14 cellular contexts compared by ENCODE assay signal in genomic region chr14:94113490-94113889, GRCh38. TPM values are rescaled to one million over a fixed set of nuclear protein-coding genes. Genes with fewer than 3 reads are reported as not detected.
DNase-seq lines count a peak whose midpoint lies in the region; ATAC-seq, FAIRE-seq and TF ChIP-seq lines count a peak whose summit lies in the region.
"Had no signal": no experiment of that assay in that cellular context is flagged by ENCODE, and none has a peak within 500 bp of the region (broad histone marks: within the 10 kb centered on the region; RNA-seq: fewer than 3 reads in every experiment).

No MANE protein-coding gene starts in this region.

- H3K36me3 Mint-ChIP-seq in stimulated activated effector memory CD8-positive, alpha-beta T cell treated with anti-CD3 and anti-CD28 coated beads, Interleukin-12 subunit alpha, Interleukin-12 subunit beta, amount 100 ng/mL, for 72 hours: no peaks in the 10 kb centered on the region
- H3K36me3 Mint-ChIP-seq: IgD-negative memory B cell; stimulated activated memory B cell treated with anti-CD40 and anti-IgM and Interleukin-4, amounts not matched to agents 10 μg/mL and 1 μg/mL and 100 μg/mL, for 72 hours had no signal

- H3K9me3 Mint-ChIP-seq in stimulated activated effector memory CD8-positive, alpha-beta T cell treated with anti-CD3 and anti-CD28 coated beads, Interleukin-12 subunit alpha, Interleukin-12 subunit beta, amount 100 ng/mL, for 72 hours: no peaks in the 10 kb centered on the region
- H3K9me3 Mint-ChIP-seq: IgD-negative memory B cell; nephron; stimulated activated memory B cell treated with anti-CD40 and anti-IgM and Interleukin-4, amounts not matched to agents 10 μg/mL and 1 μg/mL and 100 μg/mL, for 72 hours had no signal

- CTCF ChIA-PET in RWPE1 (lab: Yijun Ruan, JAX): no interaction called here

- peaks cover 5% of the 10 kb centered on the region for H3K4me1 Mint-ChIP-seq in stimulated activated effector memory CD8-positive, alpha-beta T cell treated with anti-CD3 and anti-CD28 coated beads, Interleukin-12 subunit alpha, Interleukin-12 subunit beta, amount 100 ng/mL, for 72 hours
- H3K4me1 Mint-ChIP-seq: IgD-negative memory B cell; stimulated activated memory B cell treated with anti-CD40 and anti-IgM and Interleukin-4, amounts not matched to agents 10 μg/mL and 1 μg/mL and 100 μg/mL, for 72 hours had no signal

- peak overlapping the region; percentile 13; the same call in 1 of the 2 replicates for H3K27ac ChIP-seq in RWPE1

- TF ChIP-seq POLR2A in GM12892 (IDR thresholded peaks at IDR 0.05; ENCODE audit: low read depth, low read length): no peak

- no peak overlapping the region for H3K4me3 ChIP-seq in fibroblast of the aortic adventitia (ENCODE audit: low read depth, low read length)

- H3K27ac Mint-ChIP-seq in stimulated activated effector memory CD8-positive, alpha-beta T cell treated with anti-CD3 and anti-CD28 coated beads, Interleukin-12 subunit alpha, Interleukin-12 subunit beta, amount 100 ng/mL, for 72 hours: no peak overlapping the region
- H3K27ac Mint-ChIP-seq: IgD-negative memory B cell; stimulated activated memory B cell treated with anti-CD40 and anti-IgM and Interleukin-4, amounts not matched to agents 10 μg/mL and 1 μg/mL and 100 μg/mL, for 72 hours had no signal

- no peak overlapping the region for H3K4me3 Mint-ChIP-seq in stimulated activated effector memory CD8-positive, alpha-beta T cell treated with anti-CD3 and anti-CD28 coated beads, Interleukin-12 subunit alpha, Interleukin-12 subunit beta, amount 100 ng/mL, for 72 hours
- H3K4me3 Mint-ChIP-seq: IgD-negative memory B cell; nephron; stimulated activated memory B cell treated with anti-CD40 and anti-IgM and Interleukin-4, amounts not matched to agents 10 μg/mL and 1 μg/mL and 100 μg/mL, for 72 hours had no signal

- ATAC-seq in GM21723 (IDR thresholded peaks at IDR 0.05; ENCODE audit: unreplicated experiment): no peak
- no peak for ATAC-seq in stimulated activated effector memory CD8-positive, alpha-beta T cell treated with anti-CD3 and anti-CD28 coated beads, Interleukin-12 subunit alpha, Interleukin-12 subunit beta, amount 100 ng/mL, for 72 hours
- ATAC-seq: stimulated activated memory B cell treated with anti-CD40 and anti-IgM and Interleukin-4, amounts not matched to agents 10 μg/mL and 1 μg/mL and 100 μg/mL, for 72 hours had no signal

- POLR2A ChIA-PET in RWPE1 (lab: Yijun Ruan, JAX; ENCODE audit: low non-redundant PET): interaction anchor here (0.7 kb wide), 1 partner anchor 92 kb away, joined by 3 read pairs; no protein-coding TSS in a partner anchor

- no peak for TF ChIP-seq CTCF in RWPE1 (conservative IDR thresholded peaks at IDR 0.05; ENCODE audit: low read depth)
- TF ChIP-seq CTCF in fibroblast of the aortic adventitia (IDR thresholded peaks at IDR 0.05; ENCODE audit: insufficient read depth, low read length): no peak

- DNase-seq in DMS153 treated with DMSO at 0.1 percent for 48 hours (lab: John Stamatoyannopoulos, UW; ENCODE audit: unreplicated experiment) (peak; percentile 1), RWPE1 (ENCODE audit: low spot score) (no peak), fibroblast of the aortic adventitia (ENCODE audit: low read depth) (peak; percentile 39), mucosa of gallbladder (ENCODE audit: low spot score) (peak; percentile 86), HT-29 (ENCODE audit: low spot score) (no peak), GM12892 (ENCODE audit: insufficient read length) (no peak)
- no peak for DNase-seq in stimulated activated effector memory CD8-positive, alpha-beta T cell treated with anti-CD3 and anti-CD28 coated beads, Interleukin-12 subunit alpha, Interleukin-12 subunit beta, amount 100 ng/mL, for 72 hours (ENCODE audit: low spot score in 2 of 2)
- DNase-seq: activated naive CD4-positive, alpha-beta T cell; effector memory CD4-positive, alpha-beta T cell; NCI-H446 treated with DMSO at 0.1 percent for 48 hours had no signal

- no peak for FAIRE-seq in GM12892 (lab: Jason Lieb, UNC)

RNA-seq across cellular contexts. Expression of gene IFI27, which starts 3.0 kb away (rescaled TPM):
- total RNA-seq in fibroblast of the aortic adventitia (ENCODE audit: low replicate concordance) (20.2 and 78.2 TPM in 2 replicates), mucosa of gallbladder (478 TPM)
- total RNA-seq in HT-29 (2014; rRNA removed; shearing (Covaris generic)): 481 and 816 TPM in 2 replicates
- 3.1 TPM for polyA plus RNA-seq in GM12892 (2012; ENCODE audit: missing spikeins)
- polyA plus RNA-seq: IgD-negative memory B cell had no signal

RNA-seq across cellular contexts. Expression of gene IFI27L2, which starts 15.9 kb away (rescaled TPM):
- total RNA-seq in fibroblast of the aortic adventitia (ENCODE audit: low replicate concordance) (107 and 247 TPM in 2 replicates), mucosa of gallbladder (61.8 TPM)
- 52.3 and 56.9 TPM in 2 replicates for total RNA-seq in HT-29 (2014; rRNA removed; shearing (Covaris generic))
- 150 TPM for polyA plus RNA-seq in GM12892 (2012; ENCODE audit: missing spikeins)

RNA-seq across cellular contexts. Expression of gene IFI27L1, which starts 32.4 kb away (rescaled TPM):
- total RNA-seq in fibroblast of the aortic adventitia (ENCODE audit: low replicate concordance): 8.9 and 12.2 TPM in 2 replicates
- 19.8 TPM for total RNA-seq in mucosa of gallbladder
- 9.6 and 12.7 TPM in 2 replicates for total RNA-seq in HT-29 (2014; rRNA removed; shearing (Covaris generic))
- polyA plus RNA-seq in GM12892 (2012; ENCODE audit: missing spikeins): 25.2 TPM

RNA-seq across cellular contexts. Expression of gene DDX24, which starts 32.5 kb away (rescaled TPM):
- total RNA-seq in fibroblast of the aortic adventitia (ENCODE audit: low replicate concordance) (130 and 446 TPM in 2 replicates), mucosa of gallbladder (187 TPM)
- total RNA-seq in HT-29 (2014; rRNA removed; shearing (Covaris generic)): 66.9 and 67.7 TPM in 2 replicates
- polyA plus RNA-seq in GM12892 (2012; ENCODE audit: missing spikeins): 147 TPM

Comparison
In these comparisons a context has a peak if more than half of its experiments do, and no peak if none do; other contexts are left out.
1. DNase-seq: peak in DMS153 treated with DMSO at 0.1 percent for 48 hours (single experiment), fibroblast of the aortic adventitia (single experiment) and mucosa of gallbladder (single experiment); none in RWPE1 (single experiment), HT-29 (single experiment), stimulated activated effector memory CD8-positive, alpha-beta T cell treated with anti-CD3 and anti-CD28 coated beads, Interleukin-12 subunit alpha, Interleukin-12 subunit beta, amount 100 ng/mL, for 72 hours (0 of 2) and GM12892 (single experiment).